ENCODE assay signal across 21 cellular contexts in the genomic region with DNA sequence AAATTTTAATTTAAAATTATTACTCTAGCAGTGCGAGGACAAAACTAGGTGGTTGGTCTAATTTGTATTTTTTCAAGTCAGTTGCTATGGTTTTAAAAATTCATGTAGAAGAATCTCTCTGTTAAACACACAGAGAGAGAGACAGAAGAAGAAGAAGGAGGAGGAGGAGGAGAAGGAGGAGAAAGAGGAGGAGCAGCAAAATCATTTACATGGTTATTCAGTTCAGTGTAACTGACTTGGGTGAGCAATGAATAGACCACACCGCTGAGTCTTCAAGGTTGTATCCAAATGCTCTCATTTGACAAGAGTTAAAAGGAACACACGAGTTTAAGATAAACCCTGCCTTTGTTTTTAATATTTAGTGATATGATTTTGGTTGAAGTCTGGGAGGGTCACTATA.
DNase-seq lines count a peak whose midpoint lies in the region; FAIRE-seq and TF ChIP-seq lines count a peak whose summit lies in the region.
"Had no signal": no experiment of that assay in that cellular context is flagged by ENCODE, and none has a peak within 500 bp of the region (broad histone marks: within the 10 kb centered on the region; RNA-seq: fewer than 3 reads in every experiment).

No MANE protein-coding gene starts in this region.

- TF ChIP-seq CTCF in endodermal cell (conservative IDR thresholded peaks at IDR 0.05), result peak; percentile 6

- no peaks in the 10 kb centered on the region for H3K36me3 ChIP-seq in ACC112 (ENCODE audit: insufficient read depth, low read length)
- no peaks in the 10 kb centered on the region for H3K36me3 ChIP-seq in endodermal cell (ENCODE audit: control insufficient read depth, insufficient read depth, low read length)
- H3K36me3 ChIP-seq in skeletal muscle satellite cell (ENCODE audit: insufficient read depth, low read length), result no peaks in the 10 kb centered on the region
- H3K36me3 ChIP-seq: SJCRH30 had no signal

- FAIRE-seq in H54 (lab: Jason Lieb, UNC), result peak; percentile 30
- FAIRE-seq: GM12891, GM18507, HepG2 had no signal

- peak overlapping the region; percentile 59 for H3K4me2 ChIP-seq in skeletal muscle satellite cell (ENCODE audit: low read length)
- H3K4me2 ChIP-seq: KMS-11 had no signal

- H3K9ac ChIP-seq in endodermal cell (ENCODE audit: extremely low read depth, low read length, poor library complexity, severe bottlenecking) (no peak overlapping the region), skeletal muscle satellite cell (ENCODE audit: low read depth, low read length) (no peak overlapping the region)
- H3K9ac ChIP-seq: KMS-11 had no signal

- DNase-seq in H54 (ENCODE audit: insufficient read length, low spot score), result no peak
- DNase-seq in endodermal cell, result no peak
- no peak for DNase-seq in LoVo (ENCODE audit: low spot score)
- no peak for DNase-seq in DMS114 treated with DMSO at 0.1 percent for 48 hours (lab: John Stamatoyannopoulos, UW; ENCODE audit: unreplicated experiment)
- no peak for DNase-seq in ecto neural progenitor cell (ENCODE audit: low spot score)
- DNase-seq: DMS153, NCI-H1048, NCI-H1436, NCI-H1930, NCI-H345, NCI-H524 treated with DMSO at 0.1 percent for 48 hours, SJCRH30 had no signal

- H3K4me1 Mint-ChIP-seq in endodermal cell, result peaks cover 6% of the 10 kb centered on the region

- H3K27me3 ChIP-seq in ACC112 (ENCODE audit: insufficient read depth, low read length), result no peaks in the 10 kb centered on the region
- H3K27me3 ChIP-seq in endodermal cell (ENCODE audit: control insufficient read depth, insufficient read depth, low read length, poor library complexity, severe bottlenecking), result no peaks in the 10 kb centered on the region
- no peaks in the 10 kb centered on the region for H3K27me3 ChIP-seq in skeletal muscle satellite cell (ENCODE audit: control insufficient read depth, insufficient read depth, low read length)
- H3K27me3 ChIP-seq: MG63, SJCRH30 had no signal

- H3K27ac ChIP-seq in ACC112 (ENCODE audit: low read depth, low read length) (peak overlapping the region; percentile 53), endodermal cell (ENCODE audit: low read depth, low read length) (no peak overlapping the region)
- H3K27ac ChIP-seq: C4-2B, KMS-11, RWPE1, SJCRH30 had no signal

- peaks cover 14% of the 10 kb centered on the region for H3K27me3 Mint-ChIP-seq in endodermal cell (ENCODE audit: insufficient read depth)

- WGBS in endodermal cell (ENCODE audit: insufficient coverage in 1 of 2, insufficient read length in 1 of 2), 2 experiments, result 91 to 92% methylated on average over 2 to 3 of the region's 3 CpGs

- H3K36me3 Mint-ChIP-seq in endodermal cell (ENCODE audit: low read depth), result no peaks in the 10 kb centered on the region

- H2AFZ ChIP-seq in ACC112 (ENCODE audit: low read length, unreplicated experiment), result peak overlapping the region; percentile 64

- H3K9me3 Mint-ChIP-seq in endodermal cell, result peaks cover 3% of the 10 kb centered on the region

- H3K9me3 ChIP-seq in endodermal cell (ENCODE audit: control insufficient read depth, low read length) (no peaks in the 10 kb centered on the region), skeletal muscle satellite cell (replicated peaks; ENCODE audit: low read length) (no peaks in the 10 kb centered on the region)
- H3K9me3 ChIP-seq: SJCRH30 had no signal

- H3K4me3 ChIP-seq in ACC112 (ENCODE audit: low read depth, low read length), result no peak overlapping the region
- H3K4me3 ChIP-seq in endodermal cell (ENCODE audit: low read length), result no peak overlapping the region
- peak overlapping the region; percentile 3 for H3K4me3 ChIP-seq in skeletal muscle satellite cell (ENCODE audit: low read length)
- H3K4me3 ChIP-seq: MG63, SJCRH30 had no signal

- H3K79me2 ChIP-seq in ACC112 (ENCODE audit: control insufficient read depth, insufficient read depth, low read length, unreplicated experiment), result no peaks in the 10 kb centered on the region

- H3K4me3 Mint-ChIP-seq in endodermal cell, result no peak overlapping the region

- H3K27ac Mint-ChIP-seq in endodermal cell, result no peak overlapping the region

- H3K4me1 ChIP-seq in ACC112 (ENCODE audit: control insufficient read depth, insufficient read depth, low read length, unreplicated experiment) (peaks cover 42% of the 10 kb centered on the region), endodermal cell (ENCODE audit: control insufficient read depth, insufficient read depth, low read length) (no peaks in the 10 kb centered on the region), skeletal muscle satellite cell (ENCODE audit: control insufficient read depth, insufficient read depth, low read length) (peaks cover 46% of the 10 kb centered on the region)
- H3K4me1 ChIP-seq: SJCRH30 had no signal

- TF ChIP-seq POLR2A in H54 (IDR thresholded peaks at IDR 0.05; ENCODE audit: low read depth, low read length), result no peak
